In the genomic region with DNA sequence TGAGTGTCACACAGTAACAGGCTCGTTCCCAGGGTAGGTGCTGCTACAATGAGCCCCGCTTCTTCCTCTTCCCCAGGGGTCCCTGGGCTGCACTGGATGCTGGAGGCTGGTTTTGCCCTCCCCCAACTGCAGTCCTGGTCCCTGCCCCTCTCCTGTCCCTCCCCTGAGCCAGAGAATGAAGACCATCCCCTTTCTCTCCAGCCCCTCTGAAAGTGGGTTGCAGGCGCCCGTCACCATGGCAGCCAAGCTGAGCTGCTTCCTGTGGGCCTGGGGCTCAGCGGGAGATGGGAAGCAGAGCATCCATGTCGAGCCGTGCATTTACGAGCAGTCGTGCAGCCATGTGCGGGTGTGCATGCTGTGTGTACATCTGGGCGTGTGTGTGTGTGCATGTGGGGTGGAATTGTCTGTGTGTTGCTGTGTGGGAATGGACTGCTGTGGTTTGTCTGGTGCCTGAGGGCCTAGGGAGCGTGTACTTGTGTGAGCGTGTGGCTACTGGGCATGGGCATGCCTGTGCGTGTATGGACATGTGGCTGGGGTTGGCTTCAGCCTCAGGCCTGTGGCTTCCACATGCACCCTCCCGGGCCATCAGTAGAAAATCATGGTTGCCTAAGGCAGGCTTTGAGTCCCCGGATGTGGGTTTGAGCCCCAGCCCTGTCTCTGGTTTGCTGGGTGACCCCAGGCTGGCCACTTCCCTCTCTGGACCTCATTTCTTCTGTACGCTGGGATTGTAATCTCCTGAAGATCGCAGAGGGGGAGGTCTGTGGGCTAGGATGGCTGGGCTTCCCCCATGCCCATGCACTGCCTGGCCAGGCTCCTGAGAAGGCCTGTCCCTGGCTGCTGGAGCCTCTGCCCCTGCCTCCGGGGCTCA, we compare ENCODE assay signal across 1 cellular context.
TF ChIP-seq lines count a peak whose summit lies in the region.

No MANE protein-coding gene starts in this region.

TF ChIP-seq in A549, 52 proteins besides CTCF, POLR2A, EP300 and RAD21:
- TF ChIP-seq ZNF302 (CRISPR knock-in tag; IDR thresholded peaks at IDR 0.05) (no peak), TP53 (CRISPR knock-in tag; IDR thresholded peaks at IDR 0.05) (peak; percentile 55; the same call in 1 of the 2 replicates), NPAS2 (CRISPR knock-in tag; IDR thresholded peaks at IDR 0.05; ENCODE audit: borderline replicate concordance) (no peak), PHF8 (IDR thresholded peaks at IDR 0.05; ENCODE audit: borderline replicate concordance, low read depth) (no peak), TFCP2L1 (CRISPR knock-in tag; IDR thresholded peaks at IDR 0.05) (peak; percentile 36; the same call in 1 of the 2 replicates), JUN (IDR thresholded peaks at IDR 0.05) (peak in 1 of 2 experiments; percentile 36; a peak in 1 of 5 replicates)
- TF ChIP-seq, protein P1, sequence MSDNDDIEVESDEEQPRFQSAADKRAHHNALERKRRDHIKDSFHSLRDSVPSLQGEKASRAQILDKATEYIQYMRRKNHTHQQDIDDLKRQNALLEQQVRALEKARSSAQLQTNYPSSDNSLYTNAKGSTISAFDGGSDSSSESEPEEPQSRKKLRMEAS (IDR thresholded peaks at IDR 0.05): peak; percentile 33; the same call in 1 of the 2 replicates
- TF ChIP-seq, protein P2, sequence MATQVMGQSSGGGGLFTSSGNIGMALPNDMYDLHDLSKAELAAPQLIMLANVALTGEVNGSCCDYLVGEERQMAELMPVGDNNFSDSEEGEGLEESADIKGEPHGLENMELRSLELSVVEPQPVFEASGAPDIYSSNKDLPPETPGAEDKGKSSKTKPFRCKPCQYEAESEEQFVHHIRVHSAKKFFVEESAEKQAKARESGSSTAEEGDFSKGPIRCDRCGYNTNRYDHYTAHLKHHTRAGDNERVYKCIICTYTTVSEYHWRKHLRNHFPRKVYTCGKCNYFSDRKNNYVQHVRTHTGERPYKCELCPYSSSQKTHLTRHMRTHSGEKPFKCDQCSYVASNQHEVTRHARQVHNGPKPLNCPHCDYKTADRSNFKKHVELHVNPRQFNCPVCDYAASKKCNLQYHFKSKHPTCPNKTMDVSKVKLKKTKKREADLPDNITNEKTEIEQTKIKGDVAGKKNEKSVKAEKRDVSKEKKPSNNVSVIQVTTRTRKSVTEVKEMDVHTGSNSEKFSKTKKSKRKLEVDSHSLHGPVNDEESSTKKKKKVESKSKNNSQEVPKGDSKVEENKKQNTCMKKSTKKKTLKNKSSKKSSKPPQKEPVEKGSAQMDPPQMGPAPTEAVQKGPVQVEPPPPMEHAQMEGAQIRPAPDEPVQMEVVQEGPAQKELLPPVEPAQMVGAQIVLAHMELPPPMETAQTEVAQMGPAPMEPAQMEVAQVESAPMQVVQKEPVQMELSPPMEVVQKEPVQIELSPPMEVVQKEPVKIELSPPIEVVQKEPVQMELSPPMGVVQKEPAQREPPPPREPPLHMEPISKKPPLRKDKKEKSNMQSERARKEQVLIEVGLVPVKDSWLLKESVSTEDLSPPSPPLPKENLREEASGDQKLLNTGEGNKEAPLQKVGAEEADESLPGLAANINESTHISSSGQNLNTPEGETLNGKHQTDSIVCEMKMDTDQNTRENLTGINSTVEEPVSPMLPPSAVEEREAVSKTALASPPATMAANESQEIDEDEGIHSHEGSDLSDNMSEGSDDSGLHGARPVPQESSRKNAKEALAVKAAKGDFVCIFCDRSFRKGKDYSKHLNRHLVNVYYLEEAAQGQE (IDR thresholded peaks at IDR 0.05): 0 out of 2 replicates have a peak, but pooled peaks have one; percentile 18
